In genomic region chr19:34316741-34317241, GRCh38 we compare ENCODE assay signal across 10 cellular contexts. TPM values are rescaled to one million over a fixed set of nuclear protein-coding genes. Genes with fewer than 3 reads are reported as not detected.
DNase-seq lines count a peak whose midpoint lies in the region; ATAC-seq and TF ChIP-seq lines count a peak whose summit lies in the region.
"Had no signal": no experiment of that assay in that cellular context is flagged by ENCODE, and none has a peak within 500 bp of the region (broad histone marks: within the 10 kb centered on the region; RNA-seq: fewer than 3 reads in every experiment).

No MANE protein-coding gene starts in this region.

- H3K27me3 ChIP-seq in CD4-positive, alpha-beta memory T cell (ENCODE audit: insufficient read depth, low read length), result no peaks in the 10 kb centered on the region
- no peaks in the 10 kb centered on the region for H3K27me3 ChIP-seq in osteoblast (ENCODE audit: insufficient read depth, low read length)
- H3K27me3 ChIP-seq: MG63 had no signal

- H3K9me3 Mint-ChIP-seq in CD4-positive, alpha-beta memory T cell, result no peaks in the 10 kb centered on the region

- H3K4me1 ChIP-seq in CD4-positive, alpha-beta memory T cell (ENCODE audit: insufficient read depth, low read length), result peaks cover 30% of the 10 kb centered on the region
- peaks cover 50% of the 10 kb centered on the region for H3K4me1 ChIP-seq in osteoblast (ENCODE audit: insufficient read depth, low read length)

- H3K4me2 ChIP-seq in osteoblast (ENCODE audit: insufficient read depth, low read length), result no peak overlapping the region

- no peak overlapping the region for H2AFZ ChIP-seq in osteoblast (ENCODE audit: low read length)

- H4K20me1 ChIP-seq in osteoblast (ENCODE audit: insufficient read depth, low read length), result peaks cover 17% of the 10 kb centered on the region

- H3K9me3 ChIP-seq in CD4-positive, alpha-beta memory T cell (ENCODE audit: control insufficient read depth in 1 of 2, low read length in 2 of 2), result no peaks in the 10 kb centered on the region
- no peaks in the 10 kb centered on the region for H3K9me3 ChIP-seq in osteoblast (ENCODE audit: low read depth, low read length)
- H3K9me3 ChIP-seq: MG63 had no signal

- intact Hi-C loops in CD4-positive, alpha-beta memory T cell (cut with micrococcal nuclease), result no loop called here

- no peak for ATAC-seq in HG03460 (IDR thresholded peaks at IDR 0.05; ENCODE audit: unreplicated experiment)
- ATAC-seq in GM18520 (IDR thresholded peaks at IDR 0.05; ENCODE audit: unreplicated experiment), result no peak

- H3K36me3 ChIP-seq in CD4-positive, alpha-beta memory T cell (ENCODE audit: insufficient read depth, low read length), result no peaks in the 10 kb centered on the region
- peaks cover 10% of the 10 kb centered on the region for H3K36me3 ChIP-seq in osteoblast (ENCODE audit: insufficient read depth, low read length)
- H3K36me3 ChIP-seq: MG63 had no signal

- peaks cover 32 to 55% (median 47%) of the 10 kb centered on the region in 4 donors for H3K4me1 Mint-ChIP-seq in CD4-positive, alpha-beta memory T cell

- POLR2A ChIA-PET in CD4-positive, alpha-beta memory T cell (lab: Charles Lee; ENCODE audit: partially characterized antibody), result interaction anchor here (0.9 kb wide), 1 partner anchor 97 kb away, joined by 3 read pairs; no protein-coding TSS in a partner anchor

- no peaks in the 10 kb centered on the region for H3K27me3 Mint-ChIP-seq in CD4-positive, alpha-beta memory T cell

- CTCF ChIA-PET in CD4-positive, alpha-beta memory T cell (lab: Charles Lee; ENCODE audit: partially characterized antibody), result interaction anchor here (0.8 to 2.1 kb wide), 6 partner anchors 15 to 54 kb away, joined by 3 to 7 read pairs (median 3); no protein-coding TSS in a partner anchor

- DNase-seq in CD4-positive, alpha-beta memory T cell, result no peak
- DNase-seq in NCI-H226 (peak; percentile 24), epithelial cell of esophagus (ENCODE audit: low read depth) (peak; percentile 11), osteoblast (ENCODE audit: insufficient read length, low spot score, missing footprints) (peak; percentile 52), mesenteric fat pad (ENCODE audit: low spot score) (no peak), iPS-NIHi11 (ENCODE audit: low spot score) (no peak)
- DNase-seq: DMS79, MG63 had no signal

- peak overlapping the region in 7 of 8 donors; percentile 32 to 73 (median 49) for H3K4me3 Mint-ChIP-seq in CD4-positive, alpha-beta memory T cell

- H3K4me3 ChIP-seq in CD4-positive, alpha-beta memory T cell (ENCODE audit: low read length in 2 of 2), result no peak overlapping the region
- H3K4me3 ChIP-seq in epithelial cell of esophagus (ENCODE audit: low read length), result no peak overlapping the region
- no peak overlapping the region for H3K4me3 ChIP-seq in osteoblast (ENCODE audit: insufficient read depth, low read length)
- H3K4me3 ChIP-seq: MG63 had no signal

- peak overlapping the region; percentile 7 for H3K27ac ChIP-seq in CD4-positive, alpha-beta memory T cell (ENCODE audit: low read depth, low read length)
- no peak overlapping the region for H3K27ac ChIP-seq in osteoblast (ENCODE audit: low read depth, low read length)

- H3K27ac Mint-ChIP-seq in CD4-positive, alpha-beta memory T cell, result peak overlapping the region; percentile 43 to 88 (median 77)

- H3K79me2 ChIP-seq in osteoblast (ENCODE audit: insufficient read depth, low read length), result peaks cover 49% of the 10 kb centered on the region

- no peak for TF ChIP-seq CTCF in epithelial cell of esophagus (IDR thresholded peaks at IDR 0.05; ENCODE audit: insufficient read depth, low read depth, low read length, missing control alignments)
- no peak for TF ChIP-seq CTCF in osteoblast (IDR thresholded peaks at IDR 0.05; ENCODE audit: extremely low read depth, low read depth, low read length)

- peaks cover 13 to 21% of the 10 kb centered on the region in 2 donors for H3K36me3 Mint-ChIP-seq in CD4-positive, alpha-beta memory T cell

RNA-seq across cellular contexts. Expression of gene GPI, which starts 48.2 kb away (rescaled TPM):
- total RNA-seq in CD4-positive, alpha-beta memory T cell, result 100 to 1,000 TPM; 121 to 127 TPM
- 100 to 1,000 TPM; 127 to 156 TPM for polyA plus RNA-seq in CD4-positive, alpha-beta memory T cell
- total RNA-seq in osteoblast (122 and 133 TPM in 2 replicates), mesenteric fat pad (426 TPM)

Comparison
In these comparisons a context has a peak if more than half of its experiments do, and no peak if none do; other contexts are left out.
1. DNase-seq: peak in NCI-H226 (single experiment), epithelial cell of esophagus (single experiment) and osteoblast (single experiment); none in CD4-positive, alpha-beta memory T cell (0 of 5), mesenteric fat pad (single experiment) and iPS-NIHi11 (single experiment).